In the genomic region with DNA sequence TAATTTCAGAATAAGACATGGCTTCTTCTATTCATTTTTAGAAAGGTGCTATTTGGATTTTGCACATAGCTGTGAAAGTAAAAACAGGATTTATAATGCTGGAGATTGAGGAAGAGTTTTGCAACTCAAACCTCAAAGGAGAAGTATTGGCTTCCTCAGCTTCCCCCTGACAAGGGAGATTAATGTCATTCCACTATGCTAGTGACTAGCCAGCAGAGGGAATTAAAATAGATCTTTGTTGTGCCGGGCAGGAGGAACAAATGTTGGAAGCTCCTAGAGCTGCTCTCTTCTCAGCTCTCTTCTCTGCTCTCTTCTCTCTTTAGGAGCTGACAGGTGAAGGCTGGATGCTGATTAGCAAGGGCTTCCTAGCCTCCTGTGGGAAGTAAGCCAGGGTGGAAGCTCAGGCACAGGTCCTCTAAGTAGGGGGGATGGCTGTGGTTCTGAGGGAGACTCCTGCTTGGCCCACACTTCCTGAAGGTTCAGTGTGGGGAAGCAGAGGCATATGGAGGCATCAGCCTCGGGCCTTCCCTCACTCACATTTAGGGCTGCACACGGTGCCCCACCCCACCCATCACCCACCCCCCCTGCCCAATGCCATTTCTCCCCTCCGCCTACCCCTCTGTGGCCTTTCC, we compare ENCODE assay signal across 16 cellular contexts. TPM values are rescaled to one million over a fixed set of nuclear protein-coding genes. Genes with fewer than 3 reads are reported as not detected.
DNase-seq lines count a peak whose midpoint lies in the region; ATAC-seq, FAIRE-seq and TF ChIP-seq lines count a peak whose summit lies in the region.
"Had no signal": no experiment of that assay in that cellular context is flagged by ENCODE, and none has a peak within 500 bp of the region (broad histone marks: within the 10 kb centered on the region; RNA-seq: fewer than 3 reads in every experiment).

No MANE protein-coding gene starts in this region.

- no peak for ATAC-seq in stimulated activated naive CD8-positive, alpha-beta T cell treated with anti-CD3 and anti-CD28 coated beads, Interleukin-15, amount 100 ng/mL, for 72 hours
- ATAC-seq in mucosa of descending colon (peak; percentile 10), aorta (ENCODE audit: low FRiP score) (peak; percentile 90)

- TF ChIP-seq POLR2A in GM12892 (IDR thresholded peaks at IDR 0.05; ENCODE audit: low read depth, low read length): no peak

- H3K36me3 ChIP-seq in mucosa of descending colon (ENCODE audit: low read depth) (no peaks in the 10 kb centered on the region), aorta (ENCODE audit: control insufficient read depth in 1 of 2, insufficient read depth in 2 of 2, low read length in 1 of 2) (no peaks in the 10 kb centered on the region)
- H3K36me3 ChIP-seq: SJSA1 had no signal

- DNase-seq in stimulated activated naive CD8-positive, alpha-beta T cell treated with anti-CD3 and anti-CD28 coated beads, Interleukin-15, amount 100 ng/mL, for 72 hours: no peak
- DNase-seq in mucosa of descending colon: no peak
- no peak for DNase-seq in aorta
- no peak for DNase-seq in nucleus accumbens (lab: John Stamatoyannopoulos, UW)
- DNase-seq in GM12892 (ENCODE audit: insufficient read length): no peak
- DNase-seq in stimulated activated CD4-positive, alpha-beta T cell treated with anti-CD3 and anti-CD28 coated beads, Interleukin-4, amount 100 ng/mL, for 1 hour: no peak
- DNase-seq: activated CD4-positive, alpha-beta T cell treated with anti-CD3 and anti-CD28 coated beads, Interleukin-2, amount 50 U/mL, for 1 hour; activated naive CD4-positive, alpha-beta T cell treated with anti-CD3 and anti-CD28 coated beads for 36 hours; NCI-H345; stimulated activated naive CD4-positive, alpha-beta T cell had no signal

- 37 to 39% methylated on average over 4 of the region's 4 CpGs for WGBS in aorta, 2 donors

- no peaks in the 10 kb centered on the region for H3K9me3 Mint-ChIP-seq in stimulated activated naive CD8-positive, alpha-beta T cell treated with anti-CD3 and anti-CD28 coated beads, Interleukin-15, Interleukin-2, amounts not matched to agents 100 ng/mL and 50 ng/mL, for 24 hours
- H3K9me3 Mint-ChIP-seq in stimulated activated naive CD8-positive, alpha-beta T cell treated with anti-CD3 and anti-CD28 coated beads, Interleukin-15, amount 100 ng/mL, for 72 hours: no peaks in the 10 kb centered on the region
- no peaks in the 10 kb centered on the region for H3K9me3 Mint-ChIP-seq in dendritic cell treated with granulocyte-macrophage colony-stimulating factor and Interleukin-4, amounts not matched to agents 40 ng/mL and 50 ng/mL, for 4 days
- H3K9me3 Mint-ChIP-seq: activated naive CD4-positive, alpha-beta T cell treated with anti-CD3 and anti-CD28 coated beads for 36 hours; mesothelial cell of epicardium had no signal

- intact Hi-C loops in dendritic cell treated with granulocyte-macrophage colony-stimulating factor and Interleukin-4, amounts not matched to agents 40 ng/mL and 50 ng/mL, for 4 days (cut with micrococcal nuclease): no loop called here
- intact Hi-C loops in mucosa of descending colon (cut with DNase I, micrococcal nuclease) (no loop called here), aorta (cut with DNase I) (no loop called here)

- no peak overlapping the region for H3K4me3 ChIP-seq in mucosa of descending colon
- no peak overlapping the region for H3K4me3 ChIP-seq in aorta (ENCODE audit: low read length in 2 of 2)
- H3K4me3 ChIP-seq: SJSA1 had no signal

- no peak overlapping the region for H3K4me3 Mint-ChIP-seq in stimulated activated naive CD8-positive, alpha-beta T cell treated with anti-CD3 and anti-CD28 coated beads, Interleukin-15, Interleukin-2, amounts not matched to agents 100 ng/mL and 50 ng/mL, for 24 hours
- no peak overlapping the region for H3K4me3 Mint-ChIP-seq in stimulated activated naive CD8-positive, alpha-beta T cell treated with anti-CD3 and anti-CD28 coated beads, Interleukin-15, amount 100 ng/mL, for 72 hours
- H3K4me3 Mint-ChIP-seq in dendritic cell treated with granulocyte-macrophage colony-stimulating factor and Interleukin-4, amounts not matched to agents 40 ng/mL and 50 ng/mL, for 4 days: peak overlapping the region; percentile 46
- H3K4me3 Mint-ChIP-seq: activated naive CD4-positive, alpha-beta T cell treated with anti-CD3 and anti-CD28 coated beads for 36 hours; mesothelial cell of epicardium had no signal

- H3K27me3 ChIP-seq in aorta (ENCODE audit: control insufficient read depth in 1 of 2, insufficient read depth in 2 of 2, low read length in 1 of 2): no peaks in the 10 kb centered on the region

- H3K27me3 Mint-ChIP-seq in stimulated activated naive CD8-positive, alpha-beta T cell treated with anti-CD3 and anti-CD28 coated beads, Interleukin-15, Interleukin-2, amounts not matched to agents 100 ng/mL and 50 ng/mL, for 24 hours: no peaks in the 10 kb centered on the region
- peaks cover 26% of the 10 kb centered on the region for H3K27me3 Mint-ChIP-seq in stimulated activated naive CD8-positive, alpha-beta T cell treated with anti-CD3 and anti-CD28 coated beads, Interleukin-15, amount 100 ng/mL, for 72 hours
- H3K27me3 Mint-ChIP-seq in dendritic cell treated with granulocyte-macrophage colony-stimulating factor and Interleukin-4, amounts not matched to agents 40 ng/mL and 50 ng/mL, for 4 days: peaks cover 25% of the 10 kb centered on the region

- TF ChIP-seq CTCF in mucosa of descending colon (IDR thresholded peaks at IDR 0.05): no peak

- H3K4me1 ChIP-seq in mucosa of descending colon (ENCODE audit: low read depth) (no peaks in the 10 kb centered on the region), aorta (ENCODE audit: control insufficient read depth in 1 of 2, insufficient read depth in 2 of 2, low read length in 2 of 2) (no peaks in the 10 kb centered on the region)

- H3K27ac ChIP-seq in aorta (ENCODE audit: low read depth in 1 of 2, low read length in 2 of 2): no peak overlapping the region
- H3K27ac ChIP-seq: SJSA1 had no signal

- H3K9me3 ChIP-seq in mucosa of descending colon (no peaks in the 10 kb centered on the region), aorta (ENCODE audit: control insufficient read depth, low read length) (no peaks in the 10 kb centered on the region)
- H3K9me3 ChIP-seq: SJSA1 had no signal

- no peaks in the 10 kb centered on the region for H3K36me3 Mint-ChIP-seq in stimulated activated naive CD8-positive, alpha-beta T cell treated with anti-CD3 and anti-CD28 coated beads, Interleukin-15, Interleukin-2, amounts not matched to agents 100 ng/mL and 50 ng/mL, for 24 hours (ENCODE audit: low read depth)
- H3K36me3 Mint-ChIP-seq in dendritic cell treated with granulocyte-macrophage colony-stimulating factor and Interleukin-4, amounts not matched to agents 40 ng/mL and 50 ng/mL, for 4 days (ENCODE audit: low read depth): no peaks in the 10 kb centered on the region
- H3K36me3 Mint-ChIP-seq: mesothelial cell of epicardium had no signal

- H3K4me1 Mint-ChIP-seq in stimulated activated naive CD8-positive, alpha-beta T cell treated with anti-CD3 and anti-CD28 coated beads, Interleukin-15, Interleukin-2, amounts not matched to agents 100 ng/mL and 50 ng/mL, for 24 hours (ENCODE audit: low read depth): peaks cover 39% of the 10 kb centered on the region
- H3K4me1 Mint-ChIP-seq in stimulated activated naive CD8-positive, alpha-beta T cell treated with anti-CD3 and anti-CD28 coated beads, Interleukin-15, amount 100 ng/mL, for 72 hours: peaks cover 29% of the 10 kb centered on the region
- H3K4me1 Mint-ChIP-seq in dendritic cell treated with granulocyte-macrophage colony-stimulating factor and Interleukin-4, amounts not matched to agents 40 ng/mL and 50 ng/mL, for 4 days (ENCODE audit: low read depth): peaks cover 70% of the 10 kb centered on the region

- no peak for FAIRE-seq in GM12892 (lab: Jason Lieb, UNC)

- H3K27ac Mint-ChIP-seq in stimulated activated naive CD8-positive, alpha-beta T cell treated with anti-CD3 and anti-CD28 coated beads, Interleukin-15, Interleukin-2, amounts not matched to agents 100 ng/mL and 50 ng/mL, for 24 hours: peak overlapping the region; percentile 43
- H3K27ac Mint-ChIP-seq in stimulated activated naive CD8-positive, alpha-beta T cell treated with anti-CD3 and anti-CD28 coated beads, Interleukin-15, amount 100 ng/mL, for 72 hours: no peak overlapping the region
- peak overlapping the region; percentile 79 for H3K27ac Mint-ChIP-seq in dendritic cell treated with granulocyte-macrophage colony-stimulating factor and Interleukin-4, amounts not matched to agents 40 ng/mL and 50 ng/mL, for 4 days
- H3K27ac Mint-ChIP-seq: activated naive CD4-positive, alpha-beta T cell treated with anti-CD3 and anti-CD28 coated beads for 36 hours; mesothelial cell of epicardium had no signal

RNA-seq across cellular contexts. Expression of a gene that starts 29.6 kb away (rescaled TPM):
- total RNA-seq in mucosa of descending colon (under 1 TPM; 0.67 to 0.94 (median 0.70) TPM), aorta (1 to 10 TPM in 1 of 2 donors, under 1 TPM in 1; 0.94 to 6.5 TPM)
- polyA plus RNA-seq in aorta: under 1 TPM; 0.18 to 0.50 TPM
- polyA plus RNA-seq in GM12892 (2012; ENCODE audit: missing spikeins): 0.11 TPM
- total RNA-seq: activated naive CD4-positive, alpha-beta T cell treated with anti-CD3 and anti-CD28 coated beads for 36 hours; dermis microvascular lymphatic vessel endothelial cell; H4; SJSA1 had no signal

RNA-seq across cellular contexts. Expression of a gene that starts 57.8 kb away (rescaled TPM):
- total RNA-seq in mucosa of descending colon (under 1 TPM in 1 of 3 donors, not detected in 2; 0.31 TPM), aorta (under 1 TPM in 1 of 2 donors, not detected in 1; 0.19 TPM)
- under 1 TPM; 0.13 to 0.75 TPM for polyA plus RNA-seq in aorta
- polyA plus RNA-seq in GM12892 (2012; ENCODE audit: missing spikeins): 0.89 TPM
- total RNA-seq: dermis microvascular lymphatic vessel endothelial cell, H4, mesothelial cell of epicardium had no signal

Comparison
In these comparisons a context has a peak if more than half of its experiments do, and no peak if none do; other contexts are left out.
1. H3K27ac Mint-ChIP-seq: peak in stimulated activated naive CD8-positive, alpha-beta T cell treated with anti-CD3 and anti-CD28 coated beads, Interleukin-15, Interleukin-2, amounts not matched to agents 100 ng/mL and 50 ng/mL, for 24 hours (single experiment) and dendritic cell treated with granulocyte-macrophage colony-stimulating factor and Interleukin-4, amounts not matched to agents 40 ng/mL and 50 ng/mL, for 4 days (single experiment); none in stimulated activated naive CD8-positive, alpha-beta T cell treated with anti-CD3 and anti-CD28 coated beads, Interleukin-15, amount 100 ng/mL, for 72 hours (0 of 2).